24 cellular contexts compared by ENCODE assay signal in the genomic region with DNA sequence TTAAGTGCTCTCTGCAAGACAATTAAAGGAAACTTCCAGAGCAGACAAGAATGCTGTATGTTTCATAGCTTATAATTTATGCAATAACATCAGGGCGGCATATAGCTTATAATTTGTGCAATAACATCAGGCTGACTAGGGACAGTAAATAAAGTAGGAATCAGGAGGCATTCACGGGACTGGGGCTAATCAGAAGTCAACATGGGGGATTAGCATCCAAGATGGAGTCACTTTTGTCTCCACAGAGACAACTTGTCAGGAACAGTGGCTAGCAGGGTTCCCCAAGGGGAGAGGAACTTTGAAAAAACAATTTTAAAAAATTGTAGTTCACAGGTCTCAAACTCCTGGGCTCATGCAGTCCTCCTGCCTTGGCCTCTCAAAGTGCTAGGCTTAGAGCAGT. TPM values are rescaled to one million over a fixed set of nuclear protein-coding genes. Genes with fewer than 3 reads are reported as not detected.
DNase-seq lines count a peak whose midpoint lies in the region; ATAC-seq, FAIRE-seq and TF ChIP-seq lines count a peak whose summit lies in the region.
"Had no signal": no experiment of that assay in that cellular context is flagged by ENCODE, and none has a peak within 500 bp of the region (broad histone marks: within the 10 kb centered on the region; RNA-seq: fewer than 3 reads in every experiment).

No MANE protein-coding gene starts in this region.

- POLR2A ChIA-PET in K562 (lab: Yijun Ruan, JAX) = no interaction called here
- POLR2A ChIA-PET in activated CD8-positive, alpha-beta T cell treated with anti-CD3 and anti-CD28 coated beads for 36 hours (lab: Charles Lee) = interaction anchor here (1.1 kb wide), 1 partner anchor 47 kb away, joined by 3 read pairs; no protein-coding TSS in a partner anchor

- H3K79me2 ChIP-seq in K562 (ENCODE audit: control insufficient read depth, insufficient read depth, low read length) = no peaks in the 10 kb centered on the region

- DNase-seq in natural killer cell treated with Interleukin-12 subunit alpha and Interleukin-12 subunit beta and Interleukin-15 and Interleukin-18, amount 100 ng/mL, for 72 hours (ENCODE audit: low spot score) = peak; percentile 23
- no peak for DNase-seq in natural killer cell
- DNase-seq in K562 (ENCODE audit: extremely low read depth in 1 of 4, low spot score in 3 of 4) = no peak
- no peak for DNase-seq in mesothelial cell of epicardium (ENCODE audit: low spot score in 2 of 2, unreplicated experiment in 2 of 2)
- DNase-seq in type B pancreatic cell (ENCODE audit: extremely low spot score, unreplicated experiment) = no peak
- DNase-seq in activated CD8-positive, alpha-beta T cell treated with anti-CD3 and anti-CD28 coated beads for 36 hours = no peak
- DNase-seq: AML-193; Caco-2; Calu3; CD4-positive, alpha-beta T cell; CD8-positive, alpha-beta T cell; DMS79 treated with DMSO at 0.1 percent for 48 hours; GF-D8 had no signal

- peak overlapping the region in 1 of 2 donors; percentile 5 for H3K27ac Mint-ChIP-seq in natural killer cell treated with Interleukin-12 subunit alpha and Interleukin-12 subunit beta and Interleukin-15 and Interleukin-18, amount 100 ng/mL, for 72 hours
- no peak overlapping the region for H3K27ac Mint-ChIP-seq in natural killer cell
- H3K27ac Mint-ChIP-seq in mesothelial cell of epicardium = peak overlapping the region; percentile 74
- H3K27ac Mint-ChIP-seq in type B pancreatic cell = peak overlapping the region; percentile 11
- no peak overlapping the region for H3K27ac Mint-ChIP-seq in activated CD8-positive, alpha-beta T cell treated with anti-CD3 and anti-CD28 coated beads for 36 hours
- H3K27ac Mint-ChIP-seq: CD8-positive, alpha-beta T cell had no signal

- H3K9me3 Mint-ChIP-seq in natural killer cell treated with Interleukin-12 subunit alpha and Interleukin-12 subunit beta and Interleukin-15 and Interleukin-18, amount 100 ng/mL, for 72 hours = no peaks in the 10 kb centered on the region
- H3K9me3 Mint-ChIP-seq in natural killer cell = no peaks in the 10 kb centered on the region
- H3K9me3 Mint-ChIP-seq in mesothelial cell of epicardium = no peaks in the 10 kb centered on the region
- H3K9me3 Mint-ChIP-seq in type B pancreatic cell = no peaks in the 10 kb centered on the region
- no peaks in the 10 kb centered on the region for H3K9me3 Mint-ChIP-seq in activated CD8-positive, alpha-beta T cell treated with anti-CD3 and anti-CD28 coated beads for 36 hours
- H3K9me3 Mint-ChIP-seq: CD4-positive, alpha-beta T cell; CD8-positive, alpha-beta T cell had no signal

- no peak for TF ChIP-seq EP300 in K562 (IDR thresholded peaks at IDR 0.05; ENCODE audit: low read length)

- no peak overlapping the region for H3K4me2 ChIP-seq in K562 (ENCODE audit: insufficient read depth, low read length)
- H3K4me2 ChIP-seq: A549; BLaER1 treated with 17β-estradiol and CSF1 and Interleukin-3, amounts not matched to agents 10 nM and 100 nM had no signal

- H3K27me3 Mint-ChIP-seq in natural killer cell treated with Interleukin-12 subunit alpha and Interleukin-12 subunit beta and Interleukin-15 and Interleukin-18, amount 100 ng/mL, for 72 hours = no peaks in the 10 kb centered on the region
- no peaks in the 10 kb centered on the region for H3K27me3 Mint-ChIP-seq in natural killer cell (ENCODE audit: low read depth in 2 of 2)
- no peaks in the 10 kb centered on the region for H3K27me3 Mint-ChIP-seq in mesothelial cell of epicardium (ENCODE audit: low read depth)
- H3K27me3 Mint-ChIP-seq in type B pancreatic cell = no peaks in the 10 kb centered on the region
- no peaks in the 10 kb centered on the region for H3K27me3 Mint-ChIP-seq in activated CD8-positive, alpha-beta T cell treated with anti-CD3 and anti-CD28 coated beads for 36 hours
- H3K27me3 Mint-ChIP-seq: B cell; CD4-positive, alpha-beta T cell had no signal

- no peak overlapping the region for H3K9ac ChIP-seq in K562 (ENCODE audit: insufficient read depth in 1 of 2, low read depth in 2 of 2, low read length in 2 of 2)
- H3K9ac ChIP-seq: BLaER1 treated with 17β-estradiol and CSF1 and Interleukin-3, amounts not matched to agents 10 nM and 100 nM had no signal

- H3K4me1 Mint-ChIP-seq in natural killer cell treated with Interleukin-12 subunit alpha and Interleukin-12 subunit beta and Interleukin-15 and Interleukin-18, amount 100 ng/mL, for 72 hours (ENCODE audit: low read depth in 2 of 2) = peaks cover 10 to 17% of the 10 kb centered on the region in 2 donors
- H3K4me1 Mint-ChIP-seq in natural killer cell (peaks cover 6 to 16% of the 10 kb centered on the region in 2 donors), mesothelial cell of epicardium (peaks cover 45% of the 10 kb centered on the region), type B pancreatic cell (ENCODE audit: unreplicated experiment) (peaks cover 21% of the 10 kb centered on the region)
- peaks cover 12% of the 10 kb centered on the region for H3K4me1 Mint-ChIP-seq in activated CD8-positive, alpha-beta T cell treated with anti-CD3 and anti-CD28 coated beads for 36 hours (ENCODE audit: low read depth)

- BruUV-seq in K562 (replicated peaks; lab: Mats Ljungman, UMichigan) = no TSS peak

- TF ChIP-seq CTCF in natural killer cell (IDR thresholded peaks at IDR 0.05) (no peak), K562 (IDR thresholded peaks at IDR 0.05 in 2 of 3, conservative IDR thresholded peaks at IDR 0.05 in 1 of 3; ENCODE audit: insufficient read depth in 2 of 3, low read depth in 1 of 3, low read length in 3 of 3) (no peak), mesothelial cell of epicardium (IDR thresholded peaks at IDR 0.05; ENCODE audit: unreplicated experiment) (no peak), type B pancreatic cell (conservative IDR thresholded peaks at IDR 0.05) (no peak)
- TF ChIP-seq CTCF in activated CD8-positive, alpha-beta T cell treated with anti-CD3 and anti-CD28 coated beads for 36 hours (IDR thresholded peaks at IDR 0.05) = no peak

- no peaks in the 10 kb centered on the region for H3K36me3 ChIP-seq in K562 (ENCODE audit: control insufficient read depth, insufficient read depth, low read length)
- H3K36me3 ChIP-seq: BLaER1 treated with 17β-estradiol and CSF1 and Interleukin-3, amounts not matched to agents 10 nM and 100 nM had no signal

- no peaks in the 10 kb centered on the region for H4K20me1 ChIP-seq in K562 (replicated peaks; ENCODE audit: control insufficient read depth, insufficient read depth, low read length)
- H4K20me1 ChIP-seq: BLaER1 treated with 17β-estradiol and CSF1 and Interleukin-3, amounts not matched to agents 10 nM and 100 nM had no signal

- ATAC-seq in natural killer cell treated with Interleukin-12 subunit alpha and Interleukin-12 subunit beta and Interleukin-15 and Interleukin-18, amount 100 ng/mL, for 72 hours = no peak
- no peak for ATAC-seq in natural killer cell
- ATAC-seq in K562 = no peak
- ATAC-seq in activated CD8-positive, alpha-beta T cell treated with anti-CD3 and anti-CD28 coated beads for 36 hours = no peak
- ATAC-seq in GM21737 (IDR thresholded peaks at IDR 0.05; ENCODE audit: unreplicated experiment) = no peak
- ATAC-seq in GM21381 (IDR thresholded peaks at IDR 0.05; ENCODE audit: unreplicated experiment) = no peak
- ATAC-seq: A549; CD8-positive, alpha-beta T cell had no signal

- no peak overlapping the region for H3K27ac ChIP-seq in K562 (ENCODE audit: extremely low read depth, low read depth, low read length)
- H3K27ac ChIP-seq: 22Rv1; A549; BLaER1 treated with 17β-estradiol and CSF1 and Interleukin-3, amounts not matched to agents 10 nM and 100 nM; C4-2B had no signal

- no peaks in the 10 kb centered on the region for H3K9me1 ChIP-seq in K562 (ENCODE audit: control insufficient read depth, insufficient read depth, low read length)

- H3K4me1 ChIP-seq in K562 (replicated peaks in 1 of 2; ENCODE audit: control insufficient read depth in 2 of 2, insufficient read depth in 2 of 2, low read length in 2 of 2) = peaks cover 10 to 24% of the 10 kb centered on the region in 2 experiments

- in situ Hi-C loops in K562 (cut with MboI) = loop anchor here (5.0 kb wide), 1 partner anchor 61 kb away; the partner anchor contains the start of gene ACTL10

- intact Hi-C loops in natural killer cell (cut with micrococcal nuclease) (no loop called here), K562 (cut with micrococcal nuclease) (no loop called here)
- intact Hi-C loops in activated CD8-positive, alpha-beta T cell treated with anti-CD3 and anti-CD28 coated beads for 36 hours (cut with micrococcal nuclease) = no loop called here

- WGBS in K562 (ENCODE audit: insufficient coverage, low coverage, missing lambda C conversion rate) = 46% methylated on average over 2 of the region's 2 CpGs

- CTCF ChIA-PET in K562 (lab: Yijun Ruan, JAX; ENCODE audit: low intra/inter-chr PET ratio) = interaction anchor here (0.6 kb wide), 1 partner anchor 36 kb away, joined by 3 read pairs; no protein-coding TSS in a partner anchor
- CTCF ChIA-PET in activated CD8-positive, alpha-beta T cell treated with anti-CD3 and anti-CD28 coated beads for 36 hours (lab: Charles Lee) = interaction anchor here (1.3 kb wide), 1 partner anchor 9 kb away, joined by 4 read pairs; no protein-coding TSS in a partner anchor

- TF ChIP-seq RAD21 in K562 (CRISPR knock-in tag; conservative IDR thresholded peaks at IDR 0.05 in 1 of 2, IDR thresholded peaks at IDR 0.05 in 1 of 2) = no peak

- no peaks in the 10 kb centered on the region for H3K9me3 ChIP-seq in K562 (replicated peaks; ENCODE audit: control insufficient read depth, insufficient read depth, low read depth, low read length)
- H3K9me3 ChIP-seq: A549; BLaER1 treated with 17β-estradiol and CSF1 and Interleukin-3, amounts not matched to agents 10 nM and 100 nM; Caco-2 had no signal

- H2AFZ ChIP-seq in K562 (ENCODE audit: low read depth, low read length) = no peak overlapping the region

- no peak for FAIRE-seq in K562 (lab: Jason Lieb, UNC)
- FAIRE-seq: A549, D721Med, G401.6, GM12891, GM18507 had no signal

- H3K36me3 Mint-ChIP-seq in natural killer cell treated with Interleukin-12 subunit alpha and Interleukin-12 subunit beta and Interleukin-15 and Interleukin-18, amount 100 ng/mL, for 72 hours = no peaks in the 10 kb centered on the region
- no peaks in the 10 kb centered on the region for H3K36me3 Mint-ChIP-seq in natural killer cell
- H3K36me3 Mint-ChIP-seq in mesothelial cell of epicardium = no peaks in the 10 kb centered on the region
- no peaks in the 10 kb centered on the region for H3K36me3 Mint-ChIP-seq in type B pancreatic cell
- no peaks in the 10 kb centered on the region for H3K36me3 Mint-ChIP-seq in activated CD8-positive, alpha-beta T cell treated with anti-CD3 and anti-CD28 coated beads for 36 hours (ENCODE audit: low read depth)

- TF ChIP-seq POLR2A in K562 (conservative IDR thresholded peaks at IDR 0.05) = no peak

- H3K4me3 Mint-ChIP-seq in natural killer cell treated with Interleukin-12 subunit alpha and Interleukin-12 subunit beta and Interleukin-15 and Interleukin-18, amount 100 ng/mL, for 72 hours = no peak overlapping the region
- H3K4me3 Mint-ChIP-seq in natural killer cell (no peak overlapping the region), mesothelial cell of epicardium (no peak overlapping the region), type B pancreatic cell (no peak overlapping the region)
- no peak overlapping the region for H3K4me3 Mint-ChIP-seq in activated CD8-positive, alpha-beta T cell treated with anti-CD3 and anti-CD28 coated beads for 36 hours
- H3K4me3 Mint-ChIP-seq: B cell; CD8-positive, alpha-beta T cell had no signal

- H3K4me3 ChIP-seq in K562 = no peak overlapping the region
- H3K4me3 ChIP-seq: A549; BLaER1 treated with 17β-estradiol and CSF1 and Interleukin-3, amounts not matched to agents 10 nM and 100 nM had no signal

- no peaks in the 10 kb centered on the region for H3K27me3 ChIP-seq in K562 (ENCODE audit: control insufficient read depth in 2 of 2, insufficient read depth in 2 of 2, low read length in 2 of 2)
- H3K27me3 ChIP-seq: BLaER1 treated with 17β-estradiol and CSF1 and Interleukin-3, amounts not matched to agents 10 nM and 100 nM had no signal

RNA-seq across cellular contexts. Expression of gene ZNF341, which starts 3.3 kb away (rescaled TPM):
- total RNA-seq in natural killer cell treated with Interleukin-12 subunit alpha and Interleukin-12 subunit beta and Interleukin-15 and Interleukin-18, amount 100 ng/mL, for 72 hours = 1 to 10 TPM; 4.6 to 8.9 TPM
- total RNA-seq in natural killer cell = 1 to 10 TPM; 3.6 to 5.1 (median 4.3) TPM
- total RNA-seq in K562 (2011; cell fraction: chromatin; rRNA removed; ENCODE audit: low replicate concordance) = 6.0 and 8.6 TPM in 2 replicates
- 5.0 and 5.2 TPM in 2 replicates for total RNA-seq in K562 (2011; cell fraction: nucleolus; rRNA removed)
- 5.1 and 6.3 TPM in 2 replicates for total RNA-seq in K562 (2011; cell fraction: nucleoplasm; rRNA removed)
- 1.6 and 2.6 TPM in 2 replicates for total RNA-seq in K562 (2014; rRNA removed)
- 0.41 and 0.76 TPM in 2 replicates for total RNA-seq in K562 (2014; rRNA removed; fragmentation: Illumina TruSeq; extraction: Trizol)
- 1.0 TPM in 2 replicates for total RNA-seq in K562 (2015; rRNA removed; fragmentation: Illumina TruSeq; extraction: Trizol)
- 2.6 and 2.8 TPM in 2 replicates for total RNA-seq in K562 (2021)
- polyA plus RNA-seq in K562 (2011; rRNA removed) = 0.89 and 1.8 TPM in 2 replicates
- polyA plus RNA-seq in K562 (2011; cell fraction: cytosol; rRNA removed) = 1.2 and 2.3 TPM in 2 replicates
- polyA plus RNA-seq in K562 (2011; cell fraction: nucleus; rRNA removed) = 2.3 and 5.1 TPM in 2 replicates
- 2.3 and 2.4 TPM in 2 replicates for polyA plus RNA-seq in K562 (2012)
- 2.3 TPM in 2 replicates for polyA plus RNA-seq in K562 (2014; fragmentation: Illumina TruSeq; extraction: Trizol)
- under 1 TPM; 0.08 to 0.10 TPM for polyA plus RNA-seq in K562 (2014; fragmentation: Nextera tagmentation; extraction: Ambion mirVana)
- 2.0 and 2.2 TPM in 2 replicates for polyA plus RNA-seq in K562 (2014; rRNA removed)
- polyA minus RNA-seq in K562 (2011; rRNA and poly(A)+ RNA removed) = 0.90 and 1.3 TPM in 2 replicates
- polyA minus RNA-seq in K562 (2011; cell fraction: cytosol; rRNA and poly(A)+ RNA removed) = 1.6 and 1.9 TPM in 2 replicates
- 1.1 and 1.6 TPM in 2 replicates for polyA minus RNA-seq in K562 (2011; cell fraction: nucleus; rRNA and poly(A)+ RNA removed)
- 5.3 to 5.4 TPM (median 5.4 TPM) in 3 replicates for total RNA-seq in mesothelial cell of epicardium
- 4.6 and 5.8 TPM in 2 replicates for total RNA-seq in type B pancreatic cell (ENCODE audit: low replicate concordance)
- total RNA-seq in activated CD8-positive, alpha-beta T cell treated with anti-CD3 and anti-CD28 coated beads for 36 hours = 1 to 10 TPM; 4.3 to 5.0 TPM

RNA-seq across cellular contexts. Expression of gene PXMP4, which starts 8.4 kb away (rescaled TPM):
- 1 to 10 TPM; 6.9 to 9.3 TPM for total RNA-seq in natural killer cell treated with Interleukin-12 subunit alpha and Interleukin-12 subunit beta and Interleukin-15 and Interleukin-18, amount 100 ng/mL, for 72 hours
- total RNA-seq in natural killer cell (1 to 10 TPM; 4.7 to 6.6 (median 6.2) TPM), K562 (2014; rRNA removed) (5.6 and 9.1 TPM in 2 replicates), K562 (2014; rRNA removed; fragmentation: Illumina TruSeq; extraction: Trizol) (3.6 and 4.8 TPM in 2 replicates), K562 (2015; rRNA removed; fragmentation: Illumina TruSeq; extraction: Trizol) (4.4 and 6.7 TPM in 2 replicates), K562 (2021) (11.4 and 12.6 TPM in 2 replicates), mesothelial cell of epicardium (7.0 to 7.5 TPM (median 7.4 TPM) in 3 replicates), type B pancreatic cell (ENCODE audit: low replicate concordance) (10.3 and 12.2 TPM in 2 replicates)
- total RNA-seq in K562 (2011; cell fraction: chromatin; rRNA removed; ENCODE audit: low replicate concordance) = 5.6 and 15.2 TPM in 2 replicates
- 8.7 and 9.8 TPM in 2 replicates for total RNA-seq in K562 (2011; cell fraction: nucleolus; rRNA removed)
- total RNA-seq in K562 (2011; cell fraction: nucleoplasm; rRNA removed) = 9.0 and 12.0 TPM in 2 replicates
- polyA plus RNA-seq in K562 (2011; rRNA removed) (6.7 and 7.3 TPM in 2 replicates), K562 (2014; fragmentation: Illumina TruSeq; extraction: Trizol) (9.8 and 10.4 TPM in 2 replicates), K562 (2014; fragmentation: Nextera tagmentation; extraction: Ambion mirVana) (10 to 100 TPM; 24.4 to 29.1 TPM), K562 (2014; rRNA removed) (5.7 and 6.8 TPM in 2 replicates)
- polyA plus RNA-seq in K562 (2011; cell fraction: cytosol; rRNA removed) = 12.4 and 17.3 TPM in 2 replicates
- 10.1 and 11.6 TPM in 2 replicates for polyA plus RNA-seq in K562 (2011; cell fraction: nucleus; rRNA removed)
- polyA plus RNA-seq in K562 (2012) = 9.3 and 12.6 TPM in 2 replicates
- 4.0 and 5.7 TPM in 2 replicates for polyA minus RNA-seq in K562 (2011; rRNA and poly(A)+ RNA removed)
- 6.6 and 7.5 TPM in 2 replicates for polyA minus RNA-seq in K562 (2011; cell fraction: cytosol; rRNA and poly(A)+ RNA removed)
- polyA minus RNA-seq in K562 (2011; cell fraction: nucleus; rRNA and poly(A)+ RNA removed) = 3.0 TPM in 2 replicates
- 1 to 10 TPM; 6.9 to 7.3 TPM for total RNA-seq in activated CD8-positive, alpha-beta T cell treated with anti-CD3 and anti-CD28 coated beads for 36 hours

RNA-seq across cellular contexts. Expression of gene E2F1, which starts 42.3 kb away (rescaled TPM):
- 100 to 1,000 TPM in 1 of 2 donors, 10 to 100 TPM in 1; 45.4 to 123 TPM for total RNA-seq in natural killer cell treated with Interleukin-12 subunit alpha and Interleukin-12 subunit beta and Interleukin-15 and Interleukin-18, amount 100 ng/mL, for 72 hours
- 1 to 10 TPM; 4.6 to 5.6 (median 4.7) TPM for total RNA-seq in natural killer cell
- total RNA-seq in K562 (2011; cell fraction: chromatin; rRNA removed; ENCODE audit: low replicate concordance) = 22.9 and 54.8 TPM in 2 replicates
- 31.2 and 33.7 TPM in 2 replicates for total RNA-seq in K562 (2011; cell fraction: nucleolus; rRNA removed)
- 28.2 and 29.0 TPM in 2 replicates for total RNA-seq in K562 (2011; cell fraction: nucleoplasm; rRNA removed)
- 17.3 and 23.4 TPM in 2 replicates for total RNA-seq in K562 (2014; rRNA removed)
- total RNA-seq in K562 (2014; rRNA removed; fragmentation: Illumina TruSeq; extraction: Trizol) = 9.0 and 10.8 TPM in 2 replicates
- 14.9 and 15.3 TPM in 2 replicates for total RNA-seq in K562 (2015; rRNA removed; fragmentation: Illumina TruSeq; extraction: Trizol)
- total RNA-seq in K562 (2021) = 24.6 and 25.3 TPM in 2 replicates
- 12.7 and 19.3 TPM in 2 replicates for polyA plus RNA-seq in K562 (2011; rRNA removed)
- 17.7 and 20.9 TPM in 2 replicates for polyA plus RNA-seq in K562 (2011; cell fraction: cytosol; rRNA removed)
- 74.3 and 91.0 TPM in 2 replicates for polyA plus RNA-seq in K562 (2011; cell fraction: nucleus; rRNA removed)
- polyA plus RNA-seq in K562 (2012) = 16.3 and 25.0 TPM in 2 replicates
- 13.1 and 17.8 TPM in 2 replicates for polyA plus RNA-seq in K562 (2014; fragmentation: Illumina TruSeq; extraction: Trizol)
- polyA plus RNA-seq in K562 (2014; fragmentation: Nextera tagmentation; extraction: Ambion mirVana) = under 1 TPM; 0.14 to 0.39 TPM
- polyA plus RNA-seq in K562 (2014; rRNA removed) = 28.9 and 30.6 TPM in 2 replicates
- 5.8 and 8.2 TPM in 2 replicates for polyA minus RNA-seq in K562 (2011; rRNA and poly(A)+ RNA removed)
- 7.7 and 8.5 TPM in 2 replicates for polyA minus RNA-seq in K562 (2011; cell fraction: cytosol; rRNA and poly(A)+ RNA removed)
- polyA minus RNA-seq in K562 (2011; cell fraction: nucleus; rRNA and poly(A)+ RNA removed) = 9.3 and 10.3 TPM in 2 replicates
- total RNA-seq in mesothelial cell of epicardium = 16.7 to 18.1 TPM (median 16.9 TPM) in 3 replicates
- 20.7 and 32.8 TPM in 2 replicates for total RNA-seq in type B pancreatic cell (ENCODE audit: low replicate concordance)
- total RNA-seq in activated CD8-positive, alpha-beta T cell treated with anti-CD3 and anti-CD28 coated beads for 36 hours = 10 to 100 TPM; 71.2 to 72.0 TPM

RNA-seq across cellular contexts. Expression of gene NECAB3, which starts 54.2 kb away (rescaled TPM):
- 10 to 100 TPM; 16.9 to 29.5 TPM for total RNA-seq in natural killer cell treated with Interleukin-12 subunit alpha and Interleukin-12 subunit beta and Interleukin-15 and Interleukin-18, amount 100 ng/mL, for 72 hours
- total RNA-seq in natural killer cell (10 to 100 TPM in 2 of 3 donors, 1 to 10 TPM in 1; 9.7 to 18.1 (median 13.4) TPM), K562 (2014; rRNA removed) (52.0 and 74.0 TPM in 2 replicates), K562 (2014; rRNA removed; fragmentation: Illumina TruSeq; extraction: Trizol) (16.0 and 17.8 TPM in 2 replicates), K562 (2015; rRNA removed; fragmentation: Illumina TruSeq; extraction: Trizol) (31.5 and 36.5 TPM in 2 replicates), K562 (2021) (57.1 and 57.8 TPM in 2 replicates), mesothelial cell of epicardium (58.4 to 60.1 TPM (median 58.6 TPM) in 3 replicates), type B pancreatic cell (ENCODE audit: low replicate concordance) (67.4 and 68.2 TPM in 2 replicates)
- total RNA-seq in K562 (2011; cell fraction: chromatin; rRNA removed; ENCODE audit: low replicate concordance) = 164 and 323 TPM in 2 replicates
- 194 and 203 TPM in 2 replicates for total RNA-seq in K562 (2011; cell fraction: nucleolus; rRNA removed)
- total RNA-seq in K562 (2011; cell fraction: nucleoplasm; rRNA removed) = 200 and 230 TPM in 2 replicates
- polyA plus RNA-seq in K562 (2011; rRNA removed) (25.6 and 32.7 TPM in 2 replicates), K562 (2014; fragmentation: Illumina TruSeq; extraction: Trizol) (35.8 and 37.6 TPM in 2 replicates), K562 (2014; fragmentation: Nextera tagmentation; extraction: Ambion mirVana) (1 to 10 TPM in 1 of 2 experiments, under 1 TPM in 1; 0.94 to 1.9 TPM), K562 (2014; rRNA removed) (63.3 and 67.6 TPM in 2 replicates)
- polyA plus RNA-seq in K562 (2011; cell fraction: cytosol; rRNA removed) = 33.9 and 111 TPM in 2 replicates
- polyA plus RNA-seq in K562 (2011; cell fraction: nucleus; rRNA removed) = 181 and 337 TPM in 2 replicates
- 35.0 and 54.7 TPM in 2 replicates for polyA plus RNA-seq in K562 (2012)
- 21.3 and 27.3 TPM in 2 replicates for polyA minus RNA-seq in K562 (2011; rRNA and poly(A)+ RNA removed)
- 12.6 and 18.7 TPM in 2 replicates for polyA minus RNA-seq in K562 (2011; cell fraction: cytosol; rRNA and poly(A)+ RNA removed)
- 66.9 and 76.9 TPM in 2 replicates for polyA minus RNA-seq in K562 (2011; cell fraction: nucleus; rRNA and poly(A)+ RNA removed)
- 10 to 100 TPM; 13.7 to 16.0 TPM for total RNA-seq in activated CD8-positive, alpha-beta T cell treated with anti-CD3 and anti-CD28 coated beads for 36 hours

Comparison
In these comparisons a context has a peak if more than half of its experiments do, and no peak if none do; other contexts are left out.
1. H3K27ac Mint-ChIP-seq: peak in mesothelial cell of epicardium (single experiment) and type B pancreatic cell (single experiment); none in natural killer cell (0 of 2) and activated CD8-positive, alpha-beta T cell treated with anti-CD3 and anti-CD28 coated beads for 36 hours (single experiment).